ENCODE assay signal across 9 cellular contexts in genomic region chr2:68766378-68766845, GRCh38. TPM values are rescaled to one million over a fixed set of nuclear protein-coding genes. Genes with fewer than 3 reads are reported as not detected.
A peak's percentile ranks its signal among the peaks of the same experiment; 100 is the strongest.
DNase-seq lines count a peak whose midpoint lies in the region; ATAC-seq and TF ChIP-seq lines count a peak whose summit lies in the region.
"Had no signal": no experiment of that assay in that cellular context is flagged by ENCODE, and none has a peak within 500 bp of the region (broad histone marks: within the 10 kb centered on the region; RNA-seq: fewer than 3 reads in every experiment).

No MANE protein-coding gene starts in this region.

- H3K27ac ChIP-seq in MM.1S (ENCODE audit: low read length) (peak overlapping the region; percentile 82), heart left ventricle (peak overlapping the region in 5 of 12 donors; percentile 8 to 84 (median 48)), PC-9 (no peak overlapping the region)

- H3K4me3 ChIP-seq in MM.1S (ENCODE audit: low read length) (peak overlapping the region; percentile 5), heart left ventricle (peak overlapping the region in 1 of 12 donors; percentile 0), PC-9 (no peak overlapping the region)

- peaks cover 3% of the 10 kb centered on the region; the same call in 1 of the 2 replicates for H3K79me2 ChIP-seq in MM.1S (ENCODE audit: low read length)
- no peaks in the 10 kb centered on the region for H3K79me2 ChIP-seq in PC-9 (ENCODE audit: low read depth)

- H3K4me2 ChIP-seq in MM.1S (ENCODE audit: low read depth, low read length) (peak overlapping the region; percentile 86), PC-9 (no peak overlapping the region)

- intact Hi-C loops in heart left ventricle (cut with DNase I) (loop anchor here in 1 of 10 donors (5.0 kb wide), 1 partner anchor 66 kb away; no protein-coding TSS in a partner anchor), PC-9 (cut with micrococcal nuclease; ENCODE audit: unreplicated experiment) (no loop called here)

- H3K9me3 ChIP-seq in MM.1S (replicated peaks; ENCODE audit: insufficient read depth, low read length): no peaks in the 10 kb centered on the region
- no peaks in the 10 kb centered on the region for H3K9me3 ChIP-seq in heart left ventricle
- no peaks in the 10 kb centered on the region for H3K9me3 ChIP-seq in PC-9 (ENCODE audit: insufficient read depth, low read depth)

- no peaks in the 10 kb centered on the region for H3K9me3 Mint-ChIP-seq in activated T-cell treated with anti-CD3 and anti-CD28 coated beads, Interleukin-2, amount 50 U/mL, for 24 hours
- H3K9me3 Mint-ChIP-seq: brain had no signal

- POLR2A ChIA-PET in PC-9 (lab: Charles Lee; ENCODE audit: unreplicated experiment): no interaction called here

- H3K27me3 Mint-ChIP-seq in activated T-cell treated with anti-CD3 and anti-CD28 coated beads, Interleukin-2, amount 50 U/mL, for 24 hours: no peaks in the 10 kb centered on the region
- H3K27me3 Mint-ChIP-seq: brain had no signal

- H3K4me1 ChIP-seq in MM.1S (ENCODE audit: low read length): peaks cover 86% of the 10 kb centered on the region
- H3K4me1 ChIP-seq in heart left ventricle: peaks cover 7 to 100% (median 26%) of the 10 kb centered on the region in 12 donors
- H3K4me1 ChIP-seq in PC-9 (replicated peaks; ENCODE audit: insufficient read depth): no peaks in the 10 kb centered on the region

- H3K36me3 Mint-ChIP-seq in activated T-cell treated with anti-CD3 and anti-CD28 coated beads, Interleukin-2, amount 50 U/mL, for 24 hours (ENCODE audit: low read depth): peaks cover 11% of the 10 kb centered on the region
- H3K36me3 Mint-ChIP-seq: brain had no signal

- H3K27ac Mint-ChIP-seq in activated T-cell treated with anti-CD3 and anti-CD28 coated beads, Interleukin-2, amount 50 U/mL, for 24 hours: peak overlapping the region; percentile 99

- H3K4me3 Mint-ChIP-seq in activated T-cell treated with anti-CD3 and anti-CD28 coated beads, Interleukin-2, amount 50 U/mL, for 24 hours: peak overlapping the region; percentile 78

- TF ChIP-seq CTCF in MM.1S (IDR thresholded peaks at IDR 0.05; ENCODE audit: low read length) (0 out of 2 replicates have a peak, but pooled peaks have one; percentile 1), heart left ventricle (IDR thresholded peaks at IDR 0.05) (no peak), PC-9 (conservative IDR thresholded peaks at IDR 0.05) (no peak)

- ATAC-seq in GM18498 (IDR thresholded peaks at IDR 0.05; ENCODE audit: unreplicated experiment): peak; percentile 44
- peak in 3 of 4 donors; percentile 58 to 88 (median 65) for ATAC-seq in heart left ventricle

- H3K27me3 ChIP-seq in MM.1S (replicated peaks; ENCODE audit: insufficient read depth, low read length): no peaks in the 10 kb centered on the region
- no peaks in the 10 kb centered on the region for H3K27me3 ChIP-seq in heart left ventricle
- H3K27me3 ChIP-seq in PC-9 (ENCODE audit: insufficient read depth, low read depth): no peaks in the 10 kb centered on the region

- BruUV-seq in PC-9 (replicated peaks; lab: Mats Ljungman, UMichigan): no TSS peak

- peak overlapping the region; percentile 29; the same call in 1 of the 2 replicates for H3K9ac ChIP-seq in MM.1S (ENCODE audit: low read length)

- H2AFZ ChIP-seq in MM.1S (ENCODE audit: low read length) (peak overlapping the region; percentile 57), PC-9 (no peak overlapping the region)

- H3F3A ChIP-seq in MM.1S (ENCODE audit: insufficient read depth, low read length) (peaks cover 48% of the 10 kb centered on the region), PC-9 (ENCODE audit: insufficient read depth, low read depth) (no peaks in the 10 kb centered on the region)

- WGBS in heart left ventricle, 4 donors: 60 to 64% (median 61%) methylated on average over 5 of the region's 5 CpGs

- no peaks in the 10 kb centered on the region for H3K36me3 ChIP-seq in MM.1S (replicated peaks; ENCODE audit: insufficient read depth, low read length)
- H3K36me3 ChIP-seq in heart left ventricle: no peaks in the 10 kb centered on the region
- H3K36me3 ChIP-seq in PC-9 (ENCODE audit: low read depth): no peaks in the 10 kb centered on the region

- H3K4me1 Mint-ChIP-seq in activated T-cell treated with anti-CD3 and anti-CD28 coated beads, Interleukin-2, amount 50 U/mL, for 24 hours (ENCODE audit: low read depth): peaks cover 98% of the 10 kb centered on the region

- CTCF ChIA-PET in PC-9 (lab: Charles Lee): no interaction called here

- H3K9me2 ChIP-seq in MM.1S (replicated peaks; ENCODE audit: insufficient read depth, low read length) (no peaks in the 10 kb centered on the region), PC-9 (ENCODE audit: insufficient read depth) (no peaks in the 10 kb centered on the region)

- DNase-seq in MM.1S (peak; percentile 84), heart left ventricle (peak in 3 of 5 donors; percentile 33 to 47 (median 43)), PC-9 (no peak), HK-2 (ENCODE audit: unreplicated experiment) (no peak), cerebellar cortex (ENCODE audit: low spot score) (no peak)
- peak; percentile 67 for DNase-seq in activated T-cell treated with anti-CD3 and anti-CD28 coated beads, Interleukin-2, amount 50 U/mL, for 24 hours
- DNase-seq in stimulated activated CD4-positive, alpha-beta T cell treated with anti-CD3 and anti-CD28 coated beads, Interleukin-4, amount 100 ng/mL, for 4 hours: peak; percentile 24 to 58

- H4K20me1 ChIP-seq in MM.1S (ENCODE audit: insufficient read depth, low read length): no peaks in the 10 kb centered on the region
- H4K20me1 ChIP-seq in PC-9 (ENCODE audit: insufficient read depth): no peaks in the 10 kb centered on the region

- no peak for TF ChIP-seq POLR2A in heart left ventricle (IDR thresholded peaks at IDR 0.05)

RNA-seq across cellular contexts. Expression of gene ARHGAP25, which starts 31.8 kb away (rescaled TPM):
- total RNA-seq in heart left ventricle: 10 to 100 TPM in 2 of 9 donors, 1 to 10 TPM in 7; 2.6 to 27.9 (median 5.4) TPM
- polyA plus RNA-seq in heart left ventricle: 1 to 10 TPM; 2.9 to 4.8 TPM
- total RNA-seq in PC-9 (2021): not detected in 2 replicates

Comparison
In these comparisons a context has a peak if more than half of its experiments do, and no peak if none do; other contexts are left out.
1. DNase-seq: peak in MM.1S (single experiment), activated T-cell treated with anti-CD3 and anti-CD28 coated beads, Interleukin-2, amount 50 U/mL, for 24 hours (single experiment), heart left ventricle (3 of 5) and stimulated activated CD4-positive, alpha-beta T cell treated with anti-CD3 and anti-CD28 coated beads, Interleukin-4, amount 100 ng/mL, for 4 hours (2 of 2); none in PC-9 (0 of 2), HK-2 (single experiment) and cerebellar cortex (single experiment).